ENCODE assay signal across 22 cellular contexts in the genomic region with DNA sequence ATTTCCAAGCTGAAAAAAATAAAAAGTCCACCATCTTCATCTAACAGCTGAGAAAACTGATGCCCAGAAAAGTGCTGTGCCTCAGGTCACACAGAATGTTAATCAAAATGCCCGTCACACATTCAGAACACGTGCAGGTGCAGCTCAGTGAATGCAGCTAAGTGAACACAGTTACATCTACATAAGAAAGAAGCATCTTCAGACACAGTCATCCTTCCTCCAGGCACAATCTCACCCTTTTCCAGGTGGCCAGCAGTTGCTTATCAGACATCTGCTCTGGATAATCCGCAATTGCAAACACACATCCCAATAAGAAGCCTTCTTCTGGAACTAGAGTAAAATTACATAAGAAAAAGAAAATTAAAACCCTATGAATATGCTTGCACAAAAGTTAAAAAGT.
"Had no signal": no experiment of that assay in that cellular context is flagged by ENCODE, and none has a peak within 500 bp of the region (broad histone marks: within the 10 kb centered on the region; RNA-seq: fewer than 3 reads in every experiment).

No MANE protein-coding gene starts in this region.

- H3K9me3 ChIP-seq: esophagus squamous epithelium, gastrocnemius medialis, heart right ventricle, left lung, lower lobe of right lung, mucosa of descending colon had no signal

- DNase-seq: effector CD8-positive, alpha-beta T cell; effector memory CD8-positive, alpha-beta T cell; endodermal cell; erythroblast; esophagus squamous epithelium; foreskin fibroblast; foreskin melanocyte; gastrocnemius medialis; glutamatergic neuron; heart right ventricle; hippocampal formation; left cardiac atrium; left lung; left ventricle myocardium superior; lower lobe of right lung; mesenchymal stem cell; mucosa of descending colon; naive B cell; naive thymus-derived CD8-positive, alpha-beta T cell had no signal

- H3K4me1 ChIP-seq: esophagus squamous epithelium, gastrocnemius medialis, heart right ventricle, left lung, lower lobe of right lung had no signal

- H3K4me3 ChIP-seq: esophagus squamous epithelium, gastrocnemius medialis, heart right ventricle, left lung, lower lobe of right lung, mucosa of descending colon had no signal

- H3K4me1 Mint-ChIP-seq: endodermal cell, mesothelial cell of epicardium had no signal

- ATAC-seq: esophagus mucosa; gastrocnemius medialis; heart right ventricle; left cardiac atrium; left lung; left ventricle myocardium superior; lower lobe of right lung; mucosa of descending colon; naive thymus-derived CD8-positive, alpha-beta T cell had no signal

- H3K27ac Mint-ChIP-seq: dendritic cell treated with granulocyte-macrophage colony-stimulating factor and Interleukin-4, amounts not matched to agents 40 ng/mL and 50 ng/mL, for 4 days; endodermal cell; mesothelial cell of epicardium had no signal

- H3K27me3 ChIP-seq: esophagus squamous epithelium, gastrocnemius medialis, heart right ventricle, left lung had no signal

- H3K27me3 Mint-ChIP-seq: dendritic cell treated with granulocyte-macrophage colony-stimulating factor and Interleukin-4, amounts not matched to agents 40 ng/mL and 50 ng/mL, for 4 days; effector memory CD8-positive, alpha-beta T cell; naive B cell; naive thymus-derived CD8-positive, alpha-beta T cell had no signal

- H3K9me3 Mint-ChIP-seq: dendritic cell treated with granulocyte-macrophage colony-stimulating factor and Interleukin-4, amounts not matched to agents 40 ng/mL and 50 ng/mL, for 4 days; effector memory CD8-positive, alpha-beta T cell; endodermal cell; mesothelial cell of epicardium; naive B cell; naive thymus-derived CD8-positive, alpha-beta T cell had no signal

- H3K4me3 Mint-ChIP-seq: dendritic cell treated with granulocyte-macrophage colony-stimulating factor and Interleukin-4, amounts not matched to agents 40 ng/mL and 50 ng/mL, for 4 days; endodermal cell; mesothelial cell of epicardium; naive B cell had no signal
